ENCODE assay signal across 11 cellular contexts in the genomic region with DNA sequence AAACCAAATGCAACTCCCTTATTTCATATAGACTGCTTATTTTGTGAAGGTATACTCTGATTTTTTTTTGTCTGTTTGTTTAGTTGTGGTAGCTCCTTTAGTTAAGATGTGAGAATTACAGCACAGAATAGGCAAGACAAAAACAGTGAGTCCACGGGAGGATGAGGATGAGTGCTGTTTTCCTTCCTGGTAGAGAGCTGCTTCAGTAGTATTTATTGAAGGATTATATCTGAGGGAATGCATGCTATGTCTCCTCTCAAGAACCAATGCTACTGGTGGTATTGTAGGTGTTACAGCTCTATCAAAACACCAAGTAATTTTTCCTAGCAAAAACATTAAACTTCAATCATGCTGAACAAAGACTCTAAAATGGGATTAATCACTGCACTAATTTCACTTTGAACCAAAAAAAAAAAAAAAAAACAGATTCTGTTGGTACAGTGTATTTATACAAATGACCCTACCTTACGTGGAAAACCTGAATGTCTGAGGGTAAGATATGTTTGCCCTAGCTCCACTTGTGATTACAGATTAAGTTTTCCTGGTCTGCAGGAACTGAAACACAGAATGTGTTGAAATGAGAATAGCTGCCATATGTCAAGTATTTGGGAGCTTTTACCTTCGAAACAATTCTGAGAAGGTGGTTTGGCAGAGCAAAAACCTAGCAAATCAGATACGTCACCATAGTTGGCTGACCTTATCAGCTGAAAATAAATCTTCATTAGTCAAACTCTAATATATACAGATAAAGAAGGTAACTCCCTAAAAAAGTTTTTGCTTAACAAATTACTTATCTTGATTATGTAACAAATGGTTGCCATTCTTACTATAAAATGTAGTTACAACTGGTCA. TPM values are rescaled to one million over a fixed set of nuclear protein-coding genes. Genes with fewer than 3 reads are reported as not detected.
DNase-seq lines count a peak whose midpoint lies in the region; ATAC-seq, FAIRE-seq and TF ChIP-seq lines count a peak whose summit lies in the region.
"Had no signal": no experiment of that assay in that cellular context is flagged by ENCODE, and none has a peak within 500 bp of the region (broad histone marks: within the 10 kb centered on the region; RNA-seq: fewer than 3 reads in every experiment).

No MANE protein-coding gene starts in this region.

- POLR2A ChIA-PET in A549 (lab: Yijun Ruan, JAX): no interaction called here

- no peak overlapping the region for H3K4me3 Mint-ChIP-seq in HFFc6

- TF ChIP-seq POLR2A in A549 (IDR thresholded peaks at IDR 0.05; ENCODE audit: low read length): no peak

- DNase-seq in A549 (ENCODE audit: low read depth in 1 of 2, low spot score in 1 of 2) (no peak), fibroblast of lung (ENCODE audit: low read depth in 2 of 2) (peak in 1 of 2 donors; percentile 63), HFFc6 (no peak), NCI-H2196 treated with DMSO at 0.1 percent for 48 hours (lab: John Stamatoyannopoulos, UW; ENCODE audit: unreplicated experiment) (no peak), MM.1S (no peak)
- DNase-seq in stimulated activated CD4-positive, alpha-beta T cell treated with anti-CD3 and anti-CD28 coated beads, Interleukin-2, amount 100 ng/mL, for 24 hours: no peak
- DNase-seq: dorsolateral prefrontal cortex, NCI-H2081, right cardiac atrium had no signal

- TF ChIP-seq RAD21 in A549 (conservative IDR thresholded peaks at IDR 0.05 in 1 of 2, IDR thresholded peaks at IDR 0.05 in 1 of 2): no peak

- WGBS in A549 (ENCODE audit: missing lambda C conversion rate): 80% methylated on average over 4 of the region's 4 CpGs

- no peak overlapping the region for H3K27ac ChIP-seq in A549
- H3K27ac ChIP-seq in fibroblast of lung (ENCODE audit: insufficient read depth, low read length): no peak overlapping the region
- no peak overlapping the region for H3K27ac ChIP-seq in MM.1S (ENCODE audit: low read length)
- H3K27ac ChIP-seq: dorsolateral prefrontal cortex had no signal

- no peaks in the 10 kb centered on the region for H4K20me1 ChIP-seq in fibroblast of lung (ENCODE audit: control insufficient read depth, extremely low read depth, insufficient read depth, low read length)
- peaks cover 5% of the 10 kb centered on the region for H4K20me1 ChIP-seq in MM.1S (ENCODE audit: insufficient read depth, low read length)

- H2AFZ ChIP-seq in fibroblast of lung (ENCODE audit: low read length) (no peak overlapping the region), MM.1S (ENCODE audit: low read length) (no peak overlapping the region)

- no peaks in the 10 kb centered on the region for H3K36me3 Mint-ChIP-seq in HFFc6 (ENCODE audit: low read depth)

- peaks cover 43% of the 10 kb centered on the region for H3K4me1 Mint-ChIP-seq in HFFc6 (ENCODE audit: low read depth)

- no peaks in the 10 kb centered on the region for H3K27me3 ChIP-seq in fibroblast of lung (ENCODE audit: control insufficient read depth, insufficient read depth, low read length)
- H3K27me3 ChIP-seq in MM.1S (replicated peaks; ENCODE audit: insufficient read depth, low read length): no peaks in the 10 kb centered on the region
- H3K27me3 ChIP-seq: dorsolateral prefrontal cortex had no signal

- H3F3A ChIP-seq in MM.1S (ENCODE audit: insufficient read depth, low read length): 0 out of 2 replicates have a peak, but pooled peaks cover 4% of the 10 kb centered on the region

- CTCF ChIA-PET in A549 (lab: Yijun Ruan, JAX): interaction anchor here (0.9 to 1.8 kb wide), 4 partner anchors 9 to 424 kb away, joined by 3 to 4 read pairs (median 4); no protein-coding TSS in a partner anchor

- H3K79me2 ChIP-seq in fibroblast of lung (ENCODE audit: control insufficient read depth, insufficient read depth, low read length): peaks cover 37% of the 10 kb centered on the region
- H3K79me2 ChIP-seq in MM.1S (ENCODE audit: low read length): peaks cover 64% of the 10 kb centered on the region

- H3K4me2 ChIP-seq in A549 (peak overlapping the region; percentile 17; the same call in 2 of the 3 replicates), fibroblast of lung (ENCODE audit: extremely low read depth, insufficient read depth, low read length) (peak overlapping the region; percentile 8), MM.1S (ENCODE audit: low read depth, low read length) (no peak overlapping the region)

- H3K4me3 ChIP-seq in A549: no peak overlapping the region
- peak overlapping the region in 1 of 4 experiments; percentile 12 for H3K4me3 ChIP-seq in fibroblast of lung (replicated peaks in 1 of 4; ENCODE audit: control extremely low read depth in 1 of 4, insufficient read depth in 1 of 4, low read depth in 3 of 4, low read length in 4 of 4)
- H3K4me3 ChIP-seq in MM.1S (ENCODE audit: low read length): no peak overlapping the region
- H3K4me3 ChIP-seq: dorsolateral prefrontal cortex had no signal

- H3K9me3 ChIP-seq in A549 (no peaks in the 10 kb centered on the region), fibroblast of lung (ENCODE audit: control insufficient read depth, insufficient read depth, low read depth, low read length) (no peaks in the 10 kb centered on the region), MM.1S (replicated peaks; ENCODE audit: insufficient read depth, low read length) (no peaks in the 10 kb centered on the region)

- no peaks in the 10 kb centered on the region for H3K9me3 Mint-ChIP-seq in HFFc6

- H3K27ac Mint-ChIP-seq in HFFc6: no peak overlapping the region

- TF ChIP-seq CTCF in A549 (IDR thresholded peaks at IDR 0.05): no peak
- no peak for TF ChIP-seq CTCF in fibroblast of lung (conservative IDR thresholded peaks at IDR 0.05 in 1 of 2, IDR thresholded peaks at IDR 0.05 in 1 of 2; ENCODE audit: low read depth in 1 of 2, low read length in 2 of 2)
- TF ChIP-seq CTCF in HFFc6 (IDR thresholded peaks at IDR 0.05): no peak
- no peak for TF ChIP-seq CTCF in MM.1S (IDR thresholded peaks at IDR 0.05; ENCODE audit: low read length)

- no peaks in the 10 kb centered on the region for H3K36me3 ChIP-seq in fibroblast of lung (ENCODE audit: control insufficient read depth, insufficient read depth, low read length)
- no peaks in the 10 kb centered on the region for H3K36me3 ChIP-seq in MM.1S (replicated peaks; ENCODE audit: insufficient read depth, low read length)

- ATAC-seq in A549 (no peak; a peak in 1 of 6 replicates), GM19023 (IDR thresholded peaks at IDR 0.05; ENCODE audit: unreplicated experiment) (peak; percentile 8), HG03342 (IDR thresholded peaks at IDR 0.05; ENCODE audit: unreplicated experiment) (peak; percentile 7)

- H3K9me2 ChIP-seq in MM.1S (replicated peaks; ENCODE audit: insufficient read depth, low read length): no peaks in the 10 kb centered on the region

- no peaks in the 10 kb centered on the region for H3K27me3 Mint-ChIP-seq in HFFc6 (ENCODE audit: insufficient read depth)

- FAIRE-seq in A549 (lab: Jason Lieb, UNC): no peak

- H3K4me1 ChIP-seq in A549 (peaks cover 37% of the 10 kb centered on the region; the same call in 2 of the 3 replicates), fibroblast of lung (ENCODE audit: control insufficient read depth, extremely low read depth, insufficient read depth, low read length) (no peaks in the 10 kb centered on the region), MM.1S (ENCODE audit: low read length) (peaks cover 22% of the 10 kb centered on the region)

- no peak overlapping the region for H3K9ac ChIP-seq in fibroblast of lung (ENCODE audit: insufficient read depth, low read length)
- H3K9ac ChIP-seq in MM.1S (ENCODE audit: low read length): no peak overlapping the region

- TF ChIP-seq EP300 in A549 (IDR thresholded peaks at IDR 0.05): no peak

TF ChIP-seq in A549, 52 proteins besides CTCF, POLR2A, EP300 and RAD21 (continues in another document):
- TF ChIP-seq, protein P1, sequence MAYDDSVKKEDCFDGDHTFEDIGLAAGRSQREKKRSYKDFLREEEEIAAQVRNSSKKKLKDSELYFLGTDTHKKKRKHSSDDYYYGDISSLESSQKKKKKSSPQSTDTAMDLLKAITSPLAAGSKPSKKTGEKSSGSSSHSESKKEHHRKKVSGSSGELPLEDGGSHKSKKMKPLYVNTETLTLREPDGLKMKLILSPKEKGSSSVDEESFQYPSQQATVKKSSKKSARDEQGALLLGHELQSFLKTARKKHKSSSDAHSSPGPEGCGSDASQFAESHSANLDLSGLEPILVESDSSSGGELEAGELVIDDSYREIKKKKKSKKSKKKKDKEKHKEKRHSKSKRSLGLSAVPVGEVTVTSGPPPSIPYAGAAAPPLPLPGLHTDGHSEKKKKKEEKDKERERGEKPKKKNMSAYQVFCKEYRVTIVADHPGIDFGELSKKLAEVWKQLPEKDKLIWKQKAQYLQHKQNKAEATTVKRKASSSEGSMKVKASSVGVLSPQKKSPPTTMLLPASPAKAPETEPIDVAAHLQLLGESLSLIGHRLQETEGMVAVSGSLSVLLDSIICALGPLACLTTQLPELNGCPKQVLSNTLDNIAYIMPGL (CRISPR knock-in tag; IDR thresholded peaks at IDR 0.05; ENCODE audit: borderline replicate concordance): no peak
- TF ChIP-seq MAZ (IDR thresholded peaks at IDR 0.05; ENCODE audit: borderline replicate concordance, low read depth, low read length) (no peak), SMC3 (IDR thresholded peaks at IDR 0.05) (no peak), NR3C1 (IDR thresholded peaks at IDR 0.05) (no peak), HEYL (CRISPR knock-in tag; IDR thresholded peaks at IDR 0.05) (no peak), TFCP2L1 (CRISPR knock-in tag; IDR thresholded peaks at IDR 0.05) (no peak), RCOR1 (IDR thresholded peaks at IDR 0.05; ENCODE audit: low read depth, low read length) (no peak), EHF (CRISPR knock-in tag; IDR thresholded peaks at IDR 0.05) (no peak), CEBPB (IDR thresholded peaks at IDR 0.05) (no peak)

RNA-seq across cellular contexts. Expression of a gene that starts 40.3 kb away (rescaled TPM):
- polyA plus RNA-seq in A549 (2011; rRNA removed) (33.7 and 42.4 TPM in 2 replicates), A549 (2017; fragmentation: RNase III; extraction: RNeasy Plus Mini Kit Qiagen cat#74134 plus additional on column Dnase treatment) (19.5 to 25.8 TPM (median 21.4 TPM) in 3 replicates), fibroblast of lung (59.8 and 66.4 TPM in 2 replicates)
- polyA plus RNA-seq in A549 (2012; cell fraction: cytosol; rRNA removed): 7.4 and 9.1 TPM in 2 replicates
- 5.6 and 7.0 TPM in 2 replicates for polyA plus RNA-seq in A549 (2012; cell fraction: nucleus; rRNA removed)
- polyA minus RNA-seq in A549 (2011; rRNA and poly(A)+ RNA removed): 36.3 and 46.9 TPM in 2 replicates
- 49.8 and 79.3 TPM in 2 replicates for total RNA-seq in fibroblast of lung
- polyA plus RNA-seq in fibroblast of lung (2012): 49.2 and 58.5 TPM in 2 replicates
- polyA minus RNA-seq in fibroblast of lung (ENCODE audit: low replicate concordance): 20.5 and 21.4 TPM in 2 replicates
- total RNA-seq in HFFc6 (2021; fragmentation: NEBNext Ultra II Directional; extraction: Animal tissue kit (Norgen Biotek cat#: 25700)): 10 to 100 TPM; 45.9 to 59.6 (median 55.0) TPM

Comparison
In these comparisons a context has a peak if more than half of its experiments do, and no peak if none do; other contexts are left out.
1. ATAC-seq: peak in GM19023 (single experiment) and HG03342 (single experiment); none in A549 (0 of 2).